Comparison of ENCODE assay signal across 1 cellular context in the genomic region with DNA sequence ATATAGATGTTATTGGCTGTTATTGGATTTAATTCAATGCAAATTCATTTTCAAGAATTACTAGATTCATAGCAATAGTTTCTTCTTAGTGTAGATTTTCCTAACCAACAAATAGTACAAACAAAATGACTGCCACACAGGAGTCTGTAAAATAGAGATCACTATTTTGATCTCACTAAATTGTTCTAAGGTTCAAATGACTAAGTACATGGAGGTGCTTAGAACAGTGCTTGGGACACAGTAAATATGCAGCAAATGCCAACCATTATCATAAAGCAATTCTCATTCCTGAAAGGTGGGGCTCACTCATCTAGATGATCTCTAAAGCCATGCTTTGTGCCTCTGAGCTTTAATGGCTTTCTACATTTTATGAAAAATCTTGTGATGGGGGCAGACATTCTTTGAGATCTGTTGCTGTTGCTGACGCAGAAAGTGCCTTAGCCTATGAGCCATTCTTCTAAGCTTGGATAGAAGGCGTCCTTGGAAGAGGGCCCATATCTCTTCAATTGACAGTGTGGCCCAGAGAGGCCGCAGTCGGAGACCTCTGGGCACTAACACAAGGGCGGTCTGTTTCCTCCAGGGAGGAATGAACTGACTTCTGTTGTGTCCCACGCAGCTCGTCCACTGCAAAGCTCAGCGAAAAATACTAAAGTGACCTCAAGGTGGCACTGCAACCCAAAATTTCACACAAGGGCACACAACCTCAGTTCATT.
TF ChIP-seq lines count a peak whose summit lies in the region.

No MANE protein-coding gene starts in this region.

TF ChIP-seq in GM12878, 131 proteins besides CTCF, POLR2A, EP300 and RAD21 (continued from another document):
- TF ChIP-seq MEF2A (IDR thresholded peaks at IDR 0.05; ENCODE audit: insufficient read depth, low read depth, low read length) (0 out of 2 replicates have a peak, but pooled peaks have one; percentile 32), CBX5 (IDR thresholded peaks at IDR 0.05; ENCODE audit: low read depth) (no peak), MTA2 (IDR thresholded peaks at IDR 0.05; ENCODE audit: low read depth) (no peak), POU2F2 (IDR thresholded peaks at IDR 0.05; ENCODE audit: borderline replicate concordance, low read depth, low read length) (no peak), ATF7 (IDR thresholded peaks at IDR 0.05; ENCODE audit: low read depth) (no peak), MTA3 (IDR thresholded peaks at IDR 0.05; ENCODE audit: borderline replicate concordance, low read length) (no peak), CEBPB (IDR thresholded peaks at IDR 0.05; ENCODE audit: borderline replicate concordance in 1 of 2, low read depth in 2 of 2, low read length in 2 of 2) (no peak), CBFB (IDR thresholded peaks at IDR 0.05; ENCODE audit: low read depth) (no peak)
- TF ChIP-seq, protein P1, sequence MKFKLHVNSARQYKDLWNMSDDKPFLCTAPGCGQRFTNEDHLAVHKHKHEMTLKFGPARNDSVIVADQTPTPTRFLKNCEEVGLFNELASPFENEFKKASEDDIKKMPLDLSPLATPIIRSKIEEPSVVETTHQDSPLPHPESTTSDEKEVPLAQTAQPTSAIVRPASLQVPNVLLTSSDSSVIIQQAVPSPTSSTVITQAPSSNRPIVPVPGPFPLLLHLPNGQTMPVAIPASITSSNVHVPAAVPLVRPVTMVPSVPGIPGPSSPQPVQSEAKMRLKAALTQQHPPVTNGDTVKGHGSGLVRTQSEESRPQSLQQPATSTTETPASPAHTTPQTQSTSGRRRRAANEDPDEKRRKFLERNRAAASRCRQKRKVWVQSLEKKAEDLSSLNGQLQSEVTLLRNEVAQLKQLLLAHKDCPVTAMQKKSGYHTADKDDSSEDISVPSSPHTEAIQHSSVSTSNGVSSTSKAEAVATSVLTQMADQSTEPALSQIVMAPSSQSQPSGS (IDR thresholded peaks at IDR 0.05; ENCODE audit: low read length): no peak
